Comparison of ENCODE assay signal across 9 cellular contexts in genomic region chr17:57663326-57664070, GRCh38.
A peak's percentile ranks its signal among the peaks of the same experiment; 100 is the strongest.
DNase-seq lines count a peak whose midpoint lies in the region; ATAC-seq and TF ChIP-seq lines count a peak whose summit lies in the region.
"Had no signal": no experiment of that assay in that cellular context is flagged by ENCODE, and none has a peak within 500 bp of the region (broad histone marks: within the 10 kb centered on the region; RNA-seq: fewer than 3 reads in every experiment).

No MANE protein-coding gene starts in this region.

- H3K27ac ChIP-seq in breast epithelium = peak overlapping the region; percentile 69 to 82
- peak overlapping the region; percentile 82 for H3K27ac ChIP-seq in brain microvascular endothelial cell
- H3K27ac ChIP-seq in tibial nerve = peak overlapping the region; percentile 6 to 95 (median 79)

- intact Hi-C loops in breast epithelium (cut with DNase I; ENCODE audit: low total_unique reads) (no loop called here), MCF 10A (cut with micrococcal nuclease) (no loop called here)

- no peak for ATAC-seq in esophagus mucosa

- H3K4me1 ChIP-seq in breast epithelium (no peaks in the 10 kb centered on the region), tibial nerve (peaks cover 0 to 28% (median 2%) of the 10 kb centered on the region in 4 donors)

- H3K9me3 Mint-ChIP-seq in MCF 10A (ENCODE audit: unreplicated experiment) = no peaks in the 10 kb centered on the region

- no peaks in the 10 kb centered on the region for H3K27me3 Mint-ChIP-seq in MCF 10A (ENCODE audit: insufficient read depth, unreplicated experiment)

- WGBS in tibial nerve, 2 donors = 50 to 53% methylated on average over 14 of the region's 14 CpGs

- H3K4me3 ChIP-seq in breast epithelium (no peak overlapping the region), brain microvascular endothelial cell (ENCODE audit: low read depth, low read length) (peak overlapping the region; percentile 36), tibial nerve (peak overlapping the region in 2 of 4 donors; percentile 10 to 46)

- H3K9me3 ChIP-seq in breast epithelium (no peaks in the 10 kb centered on the region), tibial nerve (no peaks in the 10 kb centered on the region)

- TF ChIP-seq POLR2A in breast epithelium (IDR thresholded peaks at IDR 0.05) = no peak
- TF ChIP-seq POLR2A in tibial nerve (IDR thresholded peaks at IDR 0.05) = no peak

- no peaks in the 10 kb centered on the region for H3K4me1 Mint-ChIP-seq in MCF 10A (ENCODE audit: insufficient read depth, unreplicated experiment)

- H3K36me3 ChIP-seq in breast epithelium (no peaks in the 10 kb centered on the region), brain microvascular endothelial cell (replicated peaks) (no peaks in the 10 kb centered on the region), tibial nerve (no peaks in the 10 kb centered on the region)

- no peak overlapping the region for H3K27ac Mint-ChIP-seq in MCF 10A (ENCODE audit: low read depth, unreplicated experiment)

- POLR2A ChIA-PET in MCF 10A (lab: Yijun Ruan, JAX) = no interaction called here

- no peak for TF ChIP-seq EP300 in tibial nerve (IDR thresholded peaks at IDR 0.05)

- H3K27me3 ChIP-seq in breast epithelium (no peaks in the 10 kb centered on the region), brain microvascular endothelial cell (replicated peaks) (no peaks in the 10 kb centered on the region), tibial nerve (no peaks in the 10 kb centered on the region)

- BruUV-seq in MCF 10A (replicated peaks; lab: Mats Ljungman, UMichigan) = no TSS peak

- in situ Hi-C loops in brain microvascular endothelial cell (cut with HindIII; ENCODE audit: low pct_ligation_motif_present, low sequenced_read_pairs) = no loop called here

- no peak overlapping the region for H3K4me3 Mint-ChIP-seq in MCF 10A (ENCODE audit: unreplicated experiment)

- peaks cover 13% of the 10 kb centered on the region for H3K36me3 Mint-ChIP-seq in MCF 10A (ENCODE audit: insufficient read depth, unreplicated experiment)

- DNase-seq in breast epithelium (ENCODE audit: low spot score in 2 of 2) (no peak), MCF 10A (ENCODE audit: unreplicated experiment) (no peak), brain microvascular endothelial cell (no peak), midbrain (lab: John Stamatoyannopoulos, UW) (peak; percentile 38), tibial nerve (ENCODE audit: low spot score in 2 of 2) (no peak), OCI-M2 (lab: John Stamatoyannopoulos, UW; ENCODE audit: unreplicated experiment) (no peak)
- no peak for DNase-seq in activated CD4-positive, alpha-beta T cell treated with anti-CD3 and anti-CD28 coated beads, Interleukin-2, amount 50 U/mL, for 1 hour
- DNase-seq: SIG-M5 had no signal

- CTCF ChIA-PET in MCF 10A (lab: Yijun Ruan, JAX) = interaction anchor here (0.5 to 5.7 kb wide), 4 partner anchors 8 to 170 kb away, joined by 3 to 54 read pairs (median 6); no protein-coding TSS in a partner anchor

- TF ChIP-seq CTCF in breast epithelium (IDR thresholded peaks at IDR 0.05) = no peak
- TF ChIP-seq CTCF in MCF 10A (IDR thresholded peaks at IDR 0.05; ENCODE audit: unreplicated experiment) = no peak
- TF ChIP-seq CTCF in brain microvascular endothelial cell (IDR thresholded peaks at IDR 0.05; ENCODE audit: low read depth, low read length, missing control alignments) = no peak
- TF ChIP-seq CTCF in tibial nerve (IDR thresholded peaks at IDR 0.05) = no peak
